11 cellular contexts compared by ENCODE assay signal in genomic region chr10:23694446-23694920, GRCh38.
A peak's percentile ranks its signal among the peaks of the same experiment; 100 is the strongest.
DNase-seq lines count a peak whose midpoint lies in the region; ATAC-seq and TF ChIP-seq lines count a peak whose summit lies in the region.
"Had no signal": no experiment of that assay in that cellular context is flagged by ENCODE, and none has a peak within 500 bp of the region (broad histone marks: within the 10 kb centered on the region; RNA-seq: fewer than 3 reads in every experiment).

No MANE protein-coding gene starts in this region.

- H3K36me3 Mint-ChIP-seq in mesothelial cell of epicardium = no peaks in the 10 kb centered on the region
- H3K36me3 Mint-ChIP-seq: naive B cell had no signal

- no peaks in the 10 kb centered on the region for H3K9me2 ChIP-seq in Karpas-422 (replicated peaks; ENCODE audit: insufficient read depth, low read length)

- BruUV-seq in mammary epithelial cell (replicated peaks; lab: Mats Ljungman, UMichigan) = no TSS peak

- TF ChIP-seq CTCF in heart right ventricle (IDR thresholded peaks at IDR 0.05) = no peak
- no peak for TF ChIP-seq CTCF in mammary epithelial cell (conservative IDR thresholded peaks at IDR 0.05 in 1 of 2, IDR thresholded peaks at IDR 0.05 in 1 of 2; ENCODE audit: extremely low read depth in 1 of 2, insufficient read depth in 1 of 2, low read depth in 1 of 2, low read length in 2 of 2)
- no peak for TF ChIP-seq CTCF in mesothelial cell of epicardium (IDR thresholded peaks at IDR 0.05; ENCODE audit: unreplicated experiment)
- TF ChIP-seq CTCF in upper lobe of right lung (IDR thresholded peaks at IDR 0.05) = no peak
- no peak for TF ChIP-seq CTCF in lower leg skin (IDR thresholded peaks at IDR 0.05)

- no peaks in the 10 kb centered on the region for H3K9me3 Mint-ChIP-seq in mesothelial cell of epicardium
- H3K9me3 Mint-ChIP-seq: naive B cell had no signal

- no peaks in the 10 kb centered on the region for H3K79me2 ChIP-seq in mammary epithelial cell (ENCODE audit: insufficient read depth, low read length)
- H3K79me2 ChIP-seq in Karpas-422 (ENCODE audit: low read length) = no peaks in the 10 kb centered on the region

- TF ChIP-seq POLR2A in lower leg skin (IDR thresholded peaks at IDR 0.05) = no peak

- dilution Hi-C loops in mammary epithelial cell (cut with HindIII; ENCODE audit: low sequenced_read_pairs) = loop anchor here (10.0 to 25.0 kb wide), 2 partner anchors 382 to 540 kb away; no protein-coding TSS in a partner anchor

- H3K27me3 Mint-ChIP-seq in mesothelial cell of epicardium (ENCODE audit: low read depth) = peaks cover 96% of the 10 kb centered on the region

- H3K4me2 ChIP-seq in mammary epithelial cell (ENCODE audit: insufficient read depth, low read depth, low read length) (no peak overlapping the region), Karpas-422 (ENCODE audit: low read depth, low read length, poor library complexity, severe bottlenecking) (no peak overlapping the region)

- H3K4me3 ChIP-seq in heart right ventricle (peak overlapping the region; percentile 14 to 47 (median 35)), mammary epithelial cell (replicated peaks in 1 of 3; ENCODE audit: insufficient read depth in 1 of 3, low read depth in 2 of 3, low read length in 3 of 3) (no peak overlapping the region), upper lobe of right lung (no peak overlapping the region), lower leg skin (ENCODE audit: low read depth, poor library complexity, severe bottlenecking) (no peak overlapping the region), Karpas-422 (ENCODE audit: low read length) (no peak overlapping the region)

- H3K27ac ChIP-seq in heart right ventricle = no peak overlapping the region
- H3K27ac ChIP-seq in mammary epithelial cell (ENCODE audit: insufficient read depth, low read depth, low read length) = no peak overlapping the region
- no peak overlapping the region for H3K27ac ChIP-seq in upper lobe of right lung
- no peak overlapping the region for H3K27ac ChIP-seq in Karpas-422 (ENCODE audit: low read length)

- H2AFZ ChIP-seq in mammary epithelial cell (ENCODE audit: low read depth, low read length) (no peak overlapping the region), Karpas-422 (ENCODE audit: low read length) (no peak overlapping the region)

- in situ Hi-C loops in mammary epithelial cell (cut with MboI; ENCODE audit: low sequenced_read_pairs in 2 of 2) = loop anchor here (10.0 to 25.0 kb wide), 2 partner anchors 382 to 400 kb away; no protein-coding TSS in a partner anchor

- H3K9ac ChIP-seq in mammary epithelial cell (ENCODE audit: insufficient read depth, low read length) (no peak overlapping the region), Karpas-422 (ENCODE audit: low read length) (no peak overlapping the region)

- CTCF ChIA-PET in mammary epithelial cell (lab: Charles Lee; ENCODE audit: low non-redundant PET) = no interaction called here

- intact Hi-C loops in heart right ventricle (cut with DNase I) = no loop called here
- intact Hi-C loops in Right ventricle myocardium superior (cut with DNase I) = no loop called here
- intact Hi-C loops in mammary epithelial cell (cut with micrococcal nuclease) = no loop called here
- intact Hi-C loops in upper lobe of right lung (cut with DNase I) = no loop called here
- intact Hi-C loops in lower leg skin (cut with DNase I; ENCODE audit: low total_unique reads) = loop anchor here (10.0 kb wide), 1 partner anchor 390 kb away; no protein-coding TSS in a partner anchor

- no peak for DNase-seq in heart right ventricle
- DNase-seq in Right ventricle myocardium superior = no peak
- peak; percentile 23 for DNase-seq in mammary epithelial cell
- peak; percentile 33 to 65 for DNase-seq in mesothelial cell of epicardium (ENCODE audit: low spot score in 2 of 2, unreplicated experiment in 2 of 2)
- DNase-seq in upper lobe of right lung = no peak
- DNase-seq in lower leg skin (ENCODE audit: low spot score in 2 of 2) = no peak
- DNase-seq in Karpas-422 = no peak
- DNase-seq: C1 segment of cervical spinal cord, naive B cell had no signal

- ATAC-seq in heart right ventricle = peak in 2 of 8 donors; percentile 18 to 44
- ATAC-seq in Right ventricle myocardium superior (ENCODE audit: poor library complexity) = no peak
- peak; percentile 37 for ATAC-seq in upper lobe of right lung
- no peak for ATAC-seq in HG03469 (IDR thresholded peaks at IDR 0.05; ENCODE audit: unreplicated experiment)
- ATAC-seq: Panc1 had no signal

- peak overlapping the region; percentile 84 for H3K4me3 Mint-ChIP-seq in mesothelial cell of epicardium

- peaks cover 3 to 22% (median 18%) of the 10 kb centered on the region in 9 donors for H3K4me1 ChIP-seq in heart right ventricle
- H3K4me1 ChIP-seq in mammary epithelial cell (ENCODE audit: insufficient read depth, low read length) = no peaks in the 10 kb centered on the region
- peaks cover 8% of the 10 kb centered on the region for H3K4me1 ChIP-seq in upper lobe of right lung
- no peaks in the 10 kb centered on the region for H3K4me1 ChIP-seq in Karpas-422 (ENCODE audit: low read length)

- H3K36me3 ChIP-seq in heart right ventricle (no peaks in the 10 kb centered on the region), mammary epithelial cell (ENCODE audit: insufficient read depth, low read length) (no peaks in the 10 kb centered on the region), upper lobe of right lung (no peaks in the 10 kb centered on the region), Karpas-422 (ENCODE audit: insufficient read depth, low read length) (no peaks in the 10 kb centered on the region)

- H4K20me1 ChIP-seq in mammary epithelial cell (ENCODE audit: insufficient read depth, low read length) (no peaks in the 10 kb centered on the region), Karpas-422 (ENCODE audit: insufficient read depth, low read depth, low read length) (no peaks in the 10 kb centered on the region)

- H3K9me3 ChIP-seq in heart right ventricle = no peaks in the 10 kb centered on the region
- no peaks in the 10 kb centered on the region for H3K9me3 ChIP-seq in mammary epithelial cell (replicated peaks; ENCODE audit: insufficient read depth, low read length)
- no peaks in the 10 kb centered on the region for H3K9me3 ChIP-seq in upper lobe of right lung
- peaks cover 13% of the 10 kb centered on the region for H3K9me3 ChIP-seq in Karpas-422 (ENCODE audit: low read length)

- H3K4me1 Mint-ChIP-seq in mesothelial cell of epicardium = peaks cover 29% of the 10 kb centered on the region

- peak overlapping the region; percentile 47 for H3K27ac Mint-ChIP-seq in mesothelial cell of epicardium
- H3K27ac Mint-ChIP-seq: naive B cell had no signal

- 0 to 1% methylated on average over 45 to 49 of the region's 49 CpGs for WGBS in heart right ventricle, 2 donors
- WGBS in mammary epithelial cell (ENCODE audit: low coverage, missing lambda C conversion rate) = no CpG with 5 or more reads among the region's 49 CpGs
- WGBS in lower leg skin, 2 donors = 1 to 2% methylated on average over 44 to 49 of the region's 49 CpGs

- peaks cover 19 to 90% (median 72%) of the 10 kb centered on the region in 7 donors for H3K27me3 ChIP-seq in heart right ventricle
- H3K27me3 ChIP-seq in mammary epithelial cell (ENCODE audit: insufficient read depth, low read length) = peaks cover 30% of the 10 kb centered on the region
- H3K27me3 ChIP-seq in upper lobe of right lung = peaks cover 53% of the 10 kb centered on the region
- no peaks in the 10 kb centered on the region for H3K27me3 ChIP-seq in Karpas-422 (ENCODE audit: low read length)

Comparison
In these comparisons a context has a peak if more than half of its experiments do, and no peak if none do; other contexts are left out.
1. DNase-seq: peak in mammary epithelial cell (single experiment) and mesothelial cell of epicardium (2 of 2); none in heart right ventricle (0 of 2), Right ventricle myocardium superior (single experiment), upper lobe of right lung (single experiment), lower leg skin (0 of 2) and Karpas-422 (single experiment).
2. H3K4me3 ChIP-seq: peak in heart right ventricle (10 of 10); none in mammary epithelial cell (0 of 3), upper lobe of right lung (single experiment), lower leg skin (single experiment) and Karpas-422 (single experiment).